ENCODE assay signal across 20 cellular contexts in genomic region chr5:74237746-74238145, GRCh38.
DNase-seq lines count a peak whose midpoint lies in the region; ATAC-seq and FAIRE-seq lines count a peak whose summit lies in the region.
"Had no signal": no experiment of that assay in that cellular context is flagged by ENCODE, and none has a peak within 500 bp of the region (broad histone marks: within the 10 kb centered on the region; RNA-seq: fewer than 3 reads in every experiment).

No MANE protein-coding gene starts in this region.

- H3K27me3 Mint-ChIP-seq in activated T-cell treated with anti-CD3 and anti-CD28 coated beads, Interleukin-2, amount 50 U/mL, for 72 hours (ENCODE audit: low read depth), result peaks cover 36% of the 10 kb centered on the region

- no peaks in the 10 kb centered on the region for H3K36me3 ChIP-seq in small intestine (ENCODE audit: control insufficient read depth in 2 of 2, insufficient read depth in 2 of 2, low read length in 2 of 2)
- H3K36me3 ChIP-seq: HAP-1 had no signal

- H3K27me3 ChIP-seq in small intestine (ENCODE audit: control insufficient read depth in 2 of 2, insufficient read depth in 2 of 2, low read length in 2 of 2), result no peaks in the 10 kb centered on the region

- peaks cover 0 to 2% of the 10 kb centered on the region in 2 donors for H3K9me3 Mint-ChIP-seq in activated T-cell treated with anti-CD3 and anti-CD28 coated beads, Interleukin-2, amount 50 U/mL, for 72 hours
- H3K9me3 Mint-ChIP-seq: CD4-positive, alpha-beta memory T cell had no signal

- peaks cover 0 to 2% of the 10 kb centered on the region in 2 donors for H3K4me1 ChIP-seq in small intestine (ENCODE audit: control insufficient read depth in 2 of 2, insufficient read depth in 1 of 2, low read depth in 1 of 2, low read length in 1 of 2)
- H3K4me1 ChIP-seq: HAP-1 had no signal

- no peak overlapping the region for H3K4me3 Mint-ChIP-seq in activated T-cell treated with anti-CD3 and anti-CD28 coated beads, Interleukin-2, amount 50 U/mL, for 72 hours
- H3K4me3 Mint-ChIP-seq: B cell; CD4-positive, alpha-beta memory T cell had no signal

- ATAC-seq in HG03439 (IDR thresholded peaks at IDR 0.05; ENCODE audit: unreplicated experiment), result no peak
- no peak for ATAC-seq in activated T-cell treated with anti-CD3 and anti-CD28 coated beads, Interleukin-2, amount 50 U/mL, for 72 hours (replicated peaks in 1 of 2)
- ATAC-seq: K562 had no signal

- DNase-seq in HT-29 (ENCODE audit: low spot score) (peak; percentile 74), SW480 (ENCODE audit: low spot score) (peak; percentile 74), epithelial cell of prostate (ENCODE audit: low read depth, low spot score) (peak; percentile 73), small intestine (peak; percentile 86), A172 (ENCODE audit: low spot score) (no peak)
- no peak for DNase-seq in activated T-cell treated with anti-CD3 and anti-CD28 coated beads, Interleukin-2, amount 50 U/mL, for 72 hours
- DNase-seq: C1 segment of cervical spinal cord; CD4-positive, alpha-beta memory T cell; DMS153; DMS79 treated with DMSO at 0.1 percent for 48 hours; EL had no signal

- H3K27ac ChIP-seq in epithelial cell of prostate (peak overlapping the region; percentile 41), small intestine (ENCODE audit: low read depth in 1 of 2, low read length in 1 of 2) (no peak overlapping the region)

- no peaks in the 10 kb centered on the region for H3K4me1 Mint-ChIP-seq in activated T-cell treated with anti-CD3 and anti-CD28 coated beads, Interleukin-2, amount 50 U/mL, for 72 hours (ENCODE audit: low read depth)
- H3K4me1 Mint-ChIP-seq: B cell; CD4-positive, alpha-beta memory T cell had no signal

- H3K27ac Mint-ChIP-seq in activated T-cell treated with anti-CD3 and anti-CD28 coated beads, Interleukin-2, amount 50 U/mL, for 72 hours, result no peak overlapping the region
- H3K27ac Mint-ChIP-seq: B cell had no signal

- no peaks in the 10 kb centered on the region for H3K9me3 ChIP-seq in small intestine (ENCODE audit: control insufficient read depth, low read depth)
- H3K9me3 ChIP-seq: HAP-1 had no signal

- 20 to 61% (median 22%) methylated on average over 2 of the region's 2 CpGs for WGBS in small intestine, 3 donors

- FAIRE-seq in small intestine (lab: Jason Lieb, UNC), result no peak
- FAIRE-seq: A204.1, D721Med, G401.6, GM12892, H1, K562 had no signal

- H3K4me3 ChIP-seq in small intestine (ENCODE audit: low read depth in 1 of 2, low read length in 2 of 2), result no peak overlapping the region
- H3K4me3 ChIP-seq: HAP-1, K562 had no signal

- no peaks in the 10 kb centered on the region for H3K36me3 Mint-ChIP-seq in activated T-cell treated with anti-CD3 and anti-CD28 coated beads, Interleukin-2, amount 50 U/mL, for 72 hours (ENCODE audit: insufficient read depth in 2 of 2)
- H3K36me3 Mint-ChIP-seq: CD4-positive, alpha-beta memory T cell had no signal

Comparison
In these comparisons a context has a peak if more than half of its experiments do, and no peak if none do; other contexts are left out.
1. DNase-seq: peak in HT-29 (single experiment), SW480 (single experiment), epithelial cell of prostate (single experiment) and small intestine (single experiment); none in A172 (single experiment) and activated T-cell treated with anti-CD3 and anti-CD28 coated beads, Interleukin-2, amount 50 U/mL, for 72 hours (0 of 2).